9 cellular contexts compared by ENCODE assay signal in the genomic region with DNA sequence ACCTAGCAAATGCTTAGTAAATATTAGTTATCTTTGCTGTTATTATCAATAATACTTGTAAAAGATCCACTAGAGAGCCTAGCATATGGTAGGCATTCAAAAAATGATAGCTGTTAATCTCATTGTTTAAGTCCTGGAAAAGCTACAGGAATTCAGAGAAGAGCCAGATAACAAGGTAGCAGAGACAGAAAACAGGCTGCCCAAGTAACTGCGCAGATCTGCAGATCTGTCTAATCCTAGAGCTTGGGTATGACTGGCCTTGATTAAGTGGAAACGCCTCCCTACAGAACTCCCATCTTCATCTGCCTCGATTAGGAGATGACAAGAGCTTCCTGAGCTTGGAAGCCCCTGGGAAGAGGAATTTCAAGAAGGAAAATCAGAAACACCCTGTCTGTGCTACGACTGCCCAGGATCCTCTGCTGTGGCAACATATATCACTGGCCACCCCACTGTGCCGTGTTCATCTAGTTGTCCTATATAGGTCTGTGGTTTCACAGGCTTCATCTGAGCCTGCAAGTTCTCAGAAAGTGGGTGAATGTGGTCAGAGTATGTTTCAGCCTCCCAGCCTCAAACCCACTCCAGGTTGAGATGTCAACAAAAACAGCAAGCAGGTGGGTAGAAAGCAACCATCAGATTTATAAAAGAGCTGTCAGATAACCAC.
DNase-seq lines count a peak whose midpoint lies in the region; ATAC-seq and TF ChIP-seq lines count a peak whose summit lies in the region.
"Had no signal": no experiment of that assay in that cellular context is flagged by ENCODE, and none has a peak within 500 bp of the region (broad histone marks: within the 10 kb centered on the region; RNA-seq: fewer than 3 reads in every experiment).

No MANE protein-coding gene starts in this region.

- peaks cover 20% of the 10 kb centered on the region for H3K27me3 Mint-ChIP-seq in activated CD4-positive, alpha-beta T cell treated with anti-CD3 and anti-CD28 coated beads, Interleukin-2, amount 10 ng/mL, durations not matched to agents 24 days and 14 days

- no peaks in the 10 kb centered on the region for H3K36me3 ChIP-seq in mucosa of descending colon (ENCODE audit: low read depth)

- no peak overlapping the region for H3K4me3 Mint-ChIP-seq in activated CD4-positive, alpha-beta T cell treated with anti-CD3 and anti-CD28 coated beads, Interleukin-2, amount 10 ng/mL, durations not matched to agents 24 days and 14 days

- no peak overlapping the region for H3K4me3 ChIP-seq in mucosa of descending colon

- no peak for TF ChIP-seq CTCF in mucosa of descending colon (IDR thresholded peaks at IDR 0.05)

- no peaks in the 10 kb centered on the region for H3K4me1 ChIP-seq in mucosa of descending colon (ENCODE audit: low read depth)

- DNase-seq in activated CD4-positive, alpha-beta T cell treated with anti-CD3 and anti-CD28 coated beads, Interleukin-2, amount 10 ng/mL, durations not matched to agents 24 days and 14 days, result peak; percentile 61
- DNase-seq in activated CD4-positive, alpha-beta T cell treated with anti-CD3 and anti-CD28 coated beads, Interleukin-2, amount 50 U/mL, for 4 hours, result no peak
- DNase-seq in mucosa of descending colon (no peak), NCI-H187 treated with DMSO at 0.1 percent for 48 hours (lab: John Stamatoyannopoulos, UW) (no peak), left lobe of liver (ENCODE audit: low spot score) (no peak), NOMO-1 (lab: John Stamatoyannopoulos, UW; ENCODE audit: unreplicated experiment in 2 of 2) (no peak)

- intact Hi-C loops in activated CD4-positive, alpha-beta T cell treated with anti-CD3 and anti-CD28 coated beads, Interleukin-2, amount 10 ng/mL, durations not matched to agents 24 days and 14 days (cut with micrococcal nuclease), result no loop called here
- intact Hi-C loops in mucosa of descending colon (cut with DNase I, micrococcal nuclease), result no loop called here

- H3K9me3 ChIP-seq in mucosa of descending colon, result no peaks in the 10 kb centered on the region

- peak; percentile 95 for ATAC-seq in GM21381 (IDR thresholded peaks at IDR 0.05; ENCODE audit: unreplicated experiment)
- peak; percentile 98 for ATAC-seq in HG03442 (IDR thresholded peaks at IDR 0.05; ENCODE audit: unreplicated experiment)
- peak; percentile 60 for ATAC-seq in mucosa of descending colon
- ATAC-seq in left lobe of liver, result no peak

- H3K4me1 Mint-ChIP-seq in activated CD4-positive, alpha-beta T cell treated with anti-CD3 and anti-CD28 coated beads, Interleukin-2, amount 10 ng/mL, durations not matched to agents 24 days and 14 days, result peaks cover 6% of the 10 kb centered on the region

- no peaks in the 10 kb centered on the region for H3K9me3 Mint-ChIP-seq in activated CD4-positive, alpha-beta T cell treated with anti-CD3 and anti-CD28 coated beads, Interleukin-2, amount 10 ng/mL, durations not matched to agents 24 days and 14 days
- H3K9me3 Mint-ChIP-seq: naive thymus-derived CD8-positive, alpha-beta T cell had no signal

- no peak overlapping the region for H3K27ac Mint-ChIP-seq in activated CD4-positive, alpha-beta T cell treated with anti-CD3 and anti-CD28 coated beads, Interleukin-2, amount 10 ng/mL, durations not matched to agents 24 days and 14 days

- H3K36me3 Mint-ChIP-seq in activated CD4-positive, alpha-beta T cell treated with anti-CD3 and anti-CD28 coated beads, Interleukin-2, amount 10 ng/mL, durations not matched to agents 24 days and 14 days (ENCODE audit: low read depth), result no peaks in the 10 kb centered on the region
- H3K36me3 Mint-ChIP-seq: naive thymus-derived CD8-positive, alpha-beta T cell had no signal
